ENCODE assay signal across 2 cellular contexts in the genomic region with DNA sequence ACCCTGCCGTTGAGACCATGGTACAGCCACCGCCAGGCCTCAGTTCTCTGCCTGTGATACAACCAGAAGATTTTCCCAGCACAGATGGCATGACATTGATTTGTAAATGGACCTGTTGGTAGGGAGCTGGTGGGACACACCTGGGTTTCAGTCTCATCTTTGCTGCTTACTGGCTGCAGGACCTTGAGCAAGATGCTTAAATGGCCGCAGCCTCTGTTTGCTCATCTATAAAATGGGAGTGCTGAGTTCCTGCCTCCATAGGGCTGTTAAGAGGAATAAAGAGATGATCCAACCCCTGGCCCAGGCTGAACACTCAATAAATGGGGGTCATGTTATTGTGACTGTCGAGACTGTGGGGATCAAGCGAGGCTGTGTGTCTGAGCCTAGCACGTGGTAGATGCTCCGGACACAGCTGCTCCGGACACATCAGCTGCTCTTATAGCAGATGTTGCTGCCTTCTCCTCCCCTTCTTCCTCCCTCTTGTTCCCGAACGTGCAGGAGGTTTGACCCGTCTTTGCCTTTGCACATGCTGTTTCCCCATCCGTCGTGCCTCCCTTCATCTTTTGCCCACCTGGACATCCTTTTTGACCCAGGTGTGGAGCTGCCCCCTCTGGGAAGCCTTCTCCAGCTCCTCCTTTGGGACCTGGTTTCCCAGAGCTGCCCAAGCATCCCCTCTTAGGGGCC.
A peak's percentile ranks its signal among the peaks of the same experiment; 100 is the strongest.
TF ChIP-seq lines count a peak whose summit lies in the region.

No MANE protein-coding gene starts in this region.

TF ChIP-seq in HepG2, 621 proteins besides CTCF, POLR2A, EP300 and RAD21:
- TF ChIP-seq ZNF629 (CRISPR knock-in tag; conservative IDR thresholded peaks at IDR 0.05) (peak; percentile 79), MLLT10 (CRISPR knock-in tag; IDR thresholded peaks at IDR 0.05) (no peak)

TF ChIP-seq in K562, 482 proteins besides CTCF, POLR2A, EP300 and RAD21:
- no peak for TF ChIP-seq CSDE1 (IDR thresholded peaks at IDR 0.05)
- TF ChIP-seq U2AF2 (optimal IDR thresholded peaks at IDR 0.05; ENCODE audit: low read depth, low read length): no peak
- no peak for TF ChIP-seq SMC3 (conservative IDR thresholded peaks at IDR 0.05; ENCODE audit: insufficient read depth, low read depth, low read length)
- peak; percentile 46 for TF ChIP-seq RBM25 (IDR thresholded peaks at IDR 0.05; ENCODE audit: low read depth, low read length, severe bottlenecking)
